ENCODE assay signal across 1 cellular context in the genomic region with DNA sequence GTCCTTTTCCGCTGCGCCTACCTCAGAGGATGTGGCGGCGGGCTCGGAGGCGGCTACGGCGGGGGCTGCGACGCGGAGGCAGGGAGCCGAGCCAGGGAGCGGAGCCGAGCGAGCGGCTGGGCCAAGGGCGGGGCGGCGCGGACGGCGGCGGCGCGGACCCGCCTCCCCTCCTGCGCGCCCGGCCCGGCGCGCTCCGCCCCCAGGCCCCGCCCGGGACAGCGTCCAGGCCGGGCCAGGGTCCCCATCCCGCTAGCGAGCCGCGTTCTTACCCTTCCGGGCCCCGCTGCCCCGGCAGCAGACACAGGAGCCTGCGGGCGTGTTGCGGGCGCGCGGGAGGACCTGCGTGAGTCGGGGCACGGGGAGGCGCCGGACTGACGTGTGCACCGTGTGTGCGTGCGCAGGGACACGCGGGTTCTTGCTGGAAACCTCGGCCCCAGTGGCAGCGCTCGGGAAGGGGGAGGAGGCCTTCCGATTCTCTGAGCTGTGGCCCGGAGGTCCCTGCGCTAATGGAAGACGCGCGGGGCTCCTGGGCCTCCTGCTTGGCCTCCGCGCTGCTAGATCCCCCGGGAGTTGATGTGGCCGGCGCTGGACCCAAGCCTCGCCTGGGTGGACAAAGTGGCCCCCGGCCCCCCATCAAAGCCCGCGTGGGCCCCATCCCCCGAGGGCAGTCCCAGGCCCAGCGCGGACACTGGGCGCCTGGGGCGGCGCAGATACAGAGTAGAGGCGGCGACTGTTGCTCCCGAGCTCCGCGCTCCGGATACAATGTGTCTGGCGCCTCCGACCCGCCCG.
A peak's percentile ranks its signal among the peaks of the same experiment; 100 is the strongest.
TF ChIP-seq lines count a peak whose summit lies in the region.

A gene with protein sequence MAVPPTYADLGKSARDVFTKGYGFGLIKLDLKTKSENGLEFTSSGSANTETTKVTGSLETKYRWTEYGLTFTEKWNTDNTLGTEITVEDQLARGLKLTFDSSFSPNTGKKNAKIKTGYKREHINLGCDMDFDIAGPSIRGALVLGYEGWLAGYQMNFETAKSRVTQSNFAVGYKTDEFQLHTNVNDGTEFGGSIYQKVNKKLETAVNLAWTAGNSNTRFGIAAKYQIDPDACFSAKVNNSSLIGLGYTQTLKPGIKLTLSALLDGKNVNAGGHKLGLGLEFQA (minus strand): TSS at position 350 of the 789 bp plus-strand sequence. CDS start 11,963 bp downstream, outside the sequence.

TF ChIP-seq in HepG2, 621 proteins besides CTCF, POLR2A, EP300 and RAD21 (continued from another document and continues in another):
- TF ChIP-seq ZNF326 (CRISPR knock-in tag; IDR thresholded peaks at IDR 0.05; ENCODE audit: borderline replicate concordance) (no peak), YEATS2 (CRISPR knock-in tag; IDR thresholded peaks at IDR 0.05; ENCODE audit: borderline replicate concordance) (peak; percentile 75; the same call in 1 of the 2 replicates), EEA1 (CRISPR knock-in tag; IDR thresholded peaks at IDR 0.05; ENCODE audit: borderline replicate concordance) (peak; percentile 48; the same call in 1 of the 2 replicates), HNRNPH1 (optimal IDR thresholded peaks at IDR 0.05; ENCODE audit: low read depth, low read length) (no peak), ZNF282 (IDR thresholded peaks at IDR 0.05; ENCODE audit: partially characterized antibody) (no peak), ZNF354B (CRISPR knock-in tag; IDR thresholded peaks at IDR 0.05) (peak; percentile 85; the same call in 1 of the 2 replicates), KDM3A (CRISPR knock-in tag; IDR thresholded peaks at IDR 0.05; ENCODE audit: low read depth) (peak; percentile 58), IKZF1 (IDR thresholded peaks at IDR 0.05) (no peak), FLYWCH1 (CRISPR knock-in tag; IDR thresholded peaks at IDR 0.05) (no peak), MIXL1 (CRISPR knock-in tag; IDR thresholded peaks at IDR 0.05) (0 out of 2 replicates have a peak, but pooled peaks have one; percentile 47), ZNF569 (CRISPR knock-in tag; IDR thresholded peaks at IDR 0.05; ENCODE audit: borderline replicate concordance) (no peak), ZNF792 (CRISPR knock-in tag; IDR thresholded peaks at IDR 0.05) (no peak; the same call in none of the 2 replicates), SOX5 (CRISPR knock-in tag; IDR thresholded peaks at IDR 0.05; ENCODE audit: borderline replicate concordance) (no peak; the same call in 1 of the 2 replicates), SAFB2 (CRISPR knock-in tag; IDR thresholded peaks at IDR 0.05; ENCODE audit: borderline replicate concordance, low read depth) (no peak), TAF1 (CRISPR knock-in tag; IDR thresholded peaks at IDR 0.05) (peak; percentile 89), KLF6 (CRISPR knock-in tag; IDR thresholded peaks at IDR 0.05) (peak; percentile 72; the same call in 1 of the 2 replicates), EHMT2 (IDR thresholded peaks at IDR 0.05; ENCODE audit: borderline replicate concordance, low read depth, low read length) (no peak), MATR3 (CRISPR knock-in tag; IDR thresholded peaks at IDR 0.05) (no peak), ZKSCAN5 (CRISPR knock-in tag; IDR thresholded peaks at IDR 0.05) (no peak), ZFP62 (CRISPR knock-in tag; IDR thresholded peaks at IDR 0.05) (no peak), ZNF546 (CRISPR knock-in tag; conservative IDR thresholded peaks at IDR 0.05) (no peak; the same call in 1 of the 2 replicates), ZC3H13 (CRISPR knock-in tag; IDR thresholded peaks at IDR 0.05) (peak; percentile 87), CAMTA2 (CRISPR knock-in tag; IDR thresholded peaks at IDR 0.05; ENCODE audit: borderline replicate concordance) (no peak; the same call in 1 of the 2 replicates), ATM (IDR thresholded peaks at IDR 0.05; ENCODE audit: borderline replicate concordance) (no peak), ZKSCAN8 (CRISPR knock-in tag; IDR thresholded peaks at IDR 0.05; ENCODE audit: borderline replicate concordance) (no peak; the same call in 1 of the 2 replicates), KAT7 (CRISPR knock-in tag; IDR thresholded peaks at IDR 0.05; ENCODE audit: borderline replicate concordance) (peak; percentile 93; the same call in 1 of the 2 replicates), PHF8 (CRISPR knock-in tag; IDR thresholded peaks at IDR 0.05) (peak; percentile 97), ATF7 (IDR thresholded peaks at IDR 0.05) (no peak), ATF7 (CRISPR knock-in tag; IDR thresholded peaks at IDR 0.05) (no peak), NR2F2 (IDR thresholded peaks at IDR 0.05; ENCODE audit: borderline replicate concordance, low read depth) (no peak; the same call in 1 of the 2 replicates), ZSCAN22 (CRISPR knock-in tag; IDR thresholded peaks at IDR 0.05) (no peak), SMARCE1 (IDR thresholded peaks at IDR 0.05; ENCODE audit: borderline replicate concordance) (no peak), SKI (IDR thresholded peaks at IDR 0.05; ENCODE audit: partially characterized antibody) (peak; percentile 35), TARDBP (CRISPR knock-in tag; IDR thresholded peaks at IDR 0.05) (peak; percentile 79), ETV5 (CRISPR knock-in tag; IDR thresholded peaks at IDR 0.05; ENCODE audit: borderline replicate concordance) (peak; percentile 56), MEIS2 (CRISPR knock-in tag; IDR thresholded peaks at IDR 0.05) (peak; percentile 10), ZFYVE20 (CRISPR knock-in tag; IDR thresholded peaks at IDR 0.05; ENCODE audit: borderline replicate concordance, low read depth) (no peak), PHF21A (CRISPR knock-in tag; IDR thresholded peaks at IDR 0.05) (no peak; the same call in none of the 2 replicates), NFRKB (IDR thresholded peaks at IDR 0.05) (no peak)
- TF ChIP-seq, protein P1, sequence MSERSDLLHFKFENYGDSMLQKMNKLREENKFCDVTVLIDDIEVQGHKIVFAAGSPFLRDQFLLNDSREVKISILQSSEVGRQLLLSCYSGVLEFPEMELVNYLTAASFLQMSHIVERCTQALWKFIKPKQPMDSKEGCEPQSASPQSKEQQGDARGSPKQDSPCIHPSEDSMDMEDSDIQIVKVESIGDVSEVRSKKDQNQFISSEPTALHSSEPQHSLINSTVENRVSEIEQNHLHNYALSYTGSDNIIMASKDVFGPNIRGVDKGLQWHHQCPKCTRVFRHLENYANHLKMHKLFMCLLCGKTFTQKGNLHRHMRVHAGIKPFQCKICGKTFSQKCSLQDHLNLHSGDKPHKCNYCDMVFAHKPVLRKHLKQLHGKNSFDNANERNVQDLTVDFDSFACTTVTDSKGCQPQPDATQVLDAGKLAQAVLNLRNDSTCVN (CRISPR knock-in tag; IDR thresholded peaks at IDR 0.05; ENCODE audit: borderline replicate concordance): peak; percentile 54; the same call in 1 of the 2 replicates
- TF ChIP-seq, protein P2, sequence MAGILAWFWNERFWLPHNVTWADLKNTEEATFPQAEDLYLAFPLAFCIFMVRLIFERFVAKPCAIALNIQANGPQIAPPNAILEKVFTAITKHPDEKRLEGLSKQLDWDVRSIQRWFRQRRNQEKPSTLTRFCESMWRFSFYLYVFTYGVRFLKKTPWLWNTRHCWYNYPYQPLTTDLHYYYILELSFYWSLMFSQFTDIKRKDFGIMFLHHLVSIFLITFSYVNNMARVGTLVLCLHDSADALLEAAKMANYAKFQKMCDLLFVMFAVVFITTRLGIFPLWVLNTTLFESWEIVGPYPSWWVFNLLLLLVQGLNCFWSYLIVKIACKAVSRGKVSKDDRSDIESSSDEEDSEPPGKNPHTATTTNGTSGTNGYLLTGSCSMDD (CRISPR knock-in tag; IDR thresholded peaks at IDR 0.05): no peak
- TF ChIP-seq, protein P3, sequence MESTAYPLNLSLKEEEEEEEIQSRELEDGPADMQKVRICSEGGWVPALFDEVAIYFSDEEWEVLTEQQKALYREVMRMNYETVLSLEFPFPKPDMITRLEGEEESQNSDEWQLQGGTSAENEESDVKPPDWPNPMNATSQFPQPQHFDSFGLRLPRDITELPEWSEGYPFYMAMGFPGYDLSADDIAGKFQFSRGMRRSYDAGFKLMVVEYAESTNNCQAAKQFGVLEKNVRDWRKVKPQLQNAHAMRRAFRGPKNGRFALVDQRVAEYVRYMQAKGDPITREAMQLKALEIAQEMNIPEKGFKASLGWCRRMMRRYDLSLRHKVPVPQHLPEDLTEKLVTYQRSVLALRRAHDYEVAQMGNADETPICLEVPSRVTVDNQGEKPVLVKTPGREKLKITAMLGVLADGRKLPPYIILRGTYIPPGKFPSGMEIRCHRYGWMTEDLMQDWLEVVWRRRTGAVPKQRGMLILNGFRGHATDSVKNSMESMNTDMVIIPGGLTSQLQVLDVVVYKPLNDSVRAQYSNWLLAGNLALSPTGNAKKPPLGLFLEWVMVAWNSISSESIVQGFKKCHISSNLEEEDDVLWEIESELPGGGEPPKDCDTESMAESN (CRISPR knock-in tag; conservative IDR thresholded peaks at IDR 0.05): no peak
- TF ChIP-seq, protein P4, sequence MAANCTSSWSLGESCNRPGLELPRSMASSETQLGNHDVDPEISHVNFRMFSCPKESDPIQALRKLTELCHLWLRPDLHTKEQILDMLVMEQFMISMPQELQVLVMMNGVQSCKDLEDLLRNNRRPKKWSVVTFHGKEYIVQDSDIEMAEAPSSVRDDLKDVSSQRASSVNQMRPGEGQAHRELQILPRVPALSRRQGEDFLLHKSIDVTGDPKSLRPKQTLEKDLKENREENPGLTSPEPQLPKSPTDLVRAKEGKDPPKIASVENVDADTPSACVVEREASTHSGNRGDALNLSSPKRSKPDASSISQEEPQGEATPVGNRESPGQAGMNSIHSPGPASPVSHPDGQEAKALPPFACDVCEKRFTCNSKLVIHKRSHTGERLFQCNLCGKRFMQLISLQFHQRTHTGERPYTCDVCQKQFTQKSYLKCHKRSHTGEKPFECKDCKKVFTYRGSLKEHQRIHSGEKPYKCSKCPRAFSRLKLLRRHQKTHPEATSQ (CRISPR knock-in tag; IDR thresholded peaks at IDR 0.05; ENCODE audit: borderline replicate concordance): peak; percentile 28; the same call in 1 of the 2 replicates
- TF ChIP-seq, protein P5, sequence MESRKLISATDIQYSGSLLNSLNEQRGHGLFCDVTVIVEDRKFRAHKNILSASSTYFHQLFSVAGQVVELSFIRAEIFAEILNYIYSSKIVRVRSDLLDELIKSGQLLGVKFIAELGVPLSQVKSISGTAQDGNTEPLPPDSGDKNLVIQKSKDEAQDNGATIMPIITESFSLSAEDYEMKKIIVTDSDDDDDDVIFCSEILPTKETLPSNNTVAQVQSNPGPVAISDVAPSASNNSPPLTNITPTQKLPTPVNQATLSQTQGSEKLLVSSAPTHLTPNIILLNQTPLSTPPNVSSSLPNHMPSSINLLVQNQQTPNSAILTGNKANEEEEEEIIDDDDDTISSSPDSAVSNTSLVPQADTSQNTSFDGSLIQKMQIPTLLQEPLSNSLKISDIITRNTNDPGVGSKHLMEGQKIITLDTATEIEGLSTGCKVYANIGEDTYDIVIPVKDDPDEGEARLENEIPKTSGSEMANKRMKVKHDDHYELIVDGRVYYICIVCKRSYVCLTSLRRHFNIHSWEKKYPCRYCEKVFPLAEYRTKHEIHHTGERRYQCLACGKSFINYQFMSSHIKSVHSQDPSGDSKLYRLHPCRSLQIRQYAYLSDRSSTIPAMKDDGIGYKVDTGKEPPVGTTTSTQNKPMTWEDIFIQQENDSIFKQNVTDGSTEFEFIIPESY (CRISPR knock-in tag; IDR thresholded peaks at IDR 0.05): no peak
- TF ChIP-seq, protein P6, sequence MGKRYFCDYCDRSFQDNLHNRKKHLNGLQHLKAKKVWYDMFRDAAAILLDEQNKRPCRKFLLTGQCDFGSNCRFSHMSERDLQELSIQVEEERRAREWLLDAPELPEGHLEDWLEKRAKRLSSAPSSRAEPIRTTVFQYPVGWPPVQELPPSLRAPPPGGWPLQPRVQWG (CRISPR knock-in tag; IDR thresholded peaks at IDR 0.05; ENCODE audit: borderline replicate concordance, low read depth): no peak
- TF ChIP-seq, protein P7, sequence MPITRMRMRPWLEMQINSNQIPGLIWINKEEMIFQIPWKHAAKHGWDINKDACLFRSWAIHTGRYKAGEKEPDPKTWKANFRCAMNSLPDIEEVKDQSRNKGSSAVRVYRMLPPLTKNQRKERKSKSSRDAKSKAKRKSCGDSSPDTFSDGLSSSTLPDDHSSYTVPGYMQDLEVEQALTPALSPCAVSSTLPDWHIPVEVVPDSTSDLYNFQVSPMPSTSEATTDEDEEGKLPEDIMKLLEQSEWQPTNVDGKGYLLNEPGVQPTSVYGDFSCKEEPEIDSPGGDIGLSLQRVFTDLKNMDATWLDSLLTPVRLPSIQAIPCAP (CRISPR knock-in tag; IDR thresholded peaks at IDR 0.05; ENCODE audit: low read depth): no peak
- TF ChIP-seq, protein P8, sequence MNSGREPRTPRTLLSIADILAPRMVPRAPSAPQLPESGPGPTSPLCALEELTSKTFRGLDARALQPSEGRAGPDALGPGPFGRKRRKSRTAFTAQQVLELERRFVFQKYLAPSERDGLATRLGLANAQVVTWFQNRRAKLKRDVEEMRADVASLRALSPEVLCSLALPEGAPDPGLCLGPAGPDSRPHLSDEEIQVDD (CRISPR knock-in tag; IDR thresholded peaks at IDR 0.05; ENCODE audit: borderline replicate concordance): no peak
- TF ChIP-seq, protein P9, sequence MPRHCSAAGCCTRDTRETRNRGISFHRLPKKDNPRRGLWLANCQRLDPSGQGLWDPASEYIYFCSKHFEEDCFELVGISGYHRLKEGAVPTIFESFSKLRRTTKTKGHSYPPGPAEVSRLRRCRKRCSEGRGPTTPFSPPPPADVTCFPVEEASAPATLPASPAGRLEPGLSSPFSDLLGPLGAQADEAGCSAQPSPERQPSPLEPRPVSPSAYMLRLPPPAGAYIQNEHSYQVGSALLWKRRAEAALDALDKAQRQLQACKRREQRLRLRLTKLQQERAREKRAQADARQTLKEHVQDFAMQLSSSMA (CRISPR knock-in tag; IDR thresholded peaks at IDR 0.05): no peak
- TF ChIP-seq, protein P10, sequence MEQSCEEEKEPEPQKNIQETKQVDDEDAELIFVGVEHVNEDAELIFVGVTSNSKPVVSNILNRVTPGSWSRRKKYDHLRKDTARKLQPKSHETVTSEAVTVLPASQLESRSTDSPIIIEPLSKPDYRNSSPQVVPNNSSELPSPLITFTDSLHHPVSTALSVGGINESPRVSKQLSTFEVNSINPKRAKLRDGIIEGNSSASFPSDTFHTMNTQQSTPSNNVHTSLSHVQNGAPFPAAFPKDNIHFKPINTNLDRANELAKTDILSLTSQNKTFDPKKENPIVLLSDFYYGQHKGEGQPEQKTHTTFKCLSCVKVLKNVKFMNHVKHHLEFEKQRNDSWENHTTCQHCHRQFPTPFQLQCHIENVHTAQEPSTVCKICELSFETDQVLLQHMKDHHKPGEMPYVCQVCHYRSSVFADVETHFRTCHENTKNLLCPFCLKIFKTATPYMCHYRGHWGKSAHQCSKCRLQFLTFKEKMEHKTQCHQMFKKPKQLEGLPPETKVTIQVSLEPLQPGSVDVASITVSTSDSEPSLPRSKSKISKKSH (CRISPR knock-in tag; IDR thresholded peaks at IDR 0.05; ENCODE audit: borderline replicate concordance): no peak; the same call in 1 of the 2 replicates
- TF ChIP-seq, protein P11, sequence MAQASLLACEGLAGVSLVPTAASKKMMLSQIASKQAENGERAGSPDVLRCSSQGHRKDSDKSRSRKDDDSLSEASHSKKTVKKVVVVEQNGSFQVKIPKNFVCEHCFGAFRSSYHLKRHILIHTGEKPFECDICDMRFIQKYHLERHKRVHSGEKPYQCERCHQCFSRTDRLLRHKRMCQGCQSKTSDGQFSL (CRISPR knock-in tag; IDR thresholded peaks at IDR 0.05): peak; percentile 35; the same call in 1 of the 2 replicates
